ENCODE assay signal across 21 cellular contexts in genomic region chr6:110328231-110328630, GRCh38. TPM values are rescaled to one million over a fixed set of nuclear protein-coding genes. Genes with fewer than 3 reads are reported as not detected.
DNase-seq lines count a peak whose midpoint lies in the region; ATAC-seq and TF ChIP-seq lines count a peak whose summit lies in the region.
"Had no signal": no experiment of that assay in that cellular context is flagged by ENCODE, and none has a peak within 500 bp of the region (broad histone marks: within the 10 kb centered on the region; RNA-seq: fewer than 3 reads in every experiment).

No MANE protein-coding gene starts in this region.

- H2AFZ ChIP-seq in hepatocyte, result no peak overlapping the region
- no peak overlapping the region for H2AFZ ChIP-seq in Karpas-422 (ENCODE audit: low read length)
- H2AFZ ChIP-seq: PC-9 had no signal

- H3K9me3 ChIP-seq in hepatocyte (ENCODE audit: low read depth) (no peaks in the 10 kb centered on the region), stomach (no peaks in the 10 kb centered on the region), Karpas-422 (ENCODE audit: low read length) (no peaks in the 10 kb centered on the region)
- no peaks in the 10 kb centered on the region for H3K9me3 ChIP-seq in CD4-positive, alpha-beta memory T cell (ENCODE audit: control insufficient read depth in 1 of 2, low read length in 2 of 2)
- H3K9me3 ChIP-seq: BLaER1 treated with 17β-estradiol and CSF1 and Interleukin-3, amounts not matched to agents 10 nM and 100 nM; right atrium auricular region had no signal

- no peaks in the 10 kb centered on the region for H4K20me1 ChIP-seq in hepatocyte (ENCODE audit: insufficient read depth, poor library complexity, severe bottlenecking)
- H4K20me1 ChIP-seq in Karpas-422 (ENCODE audit: insufficient read depth, low read depth, low read length), result no peaks in the 10 kb centered on the region
- H4K20me1 ChIP-seq: BLaER1 treated with 17β-estradiol and CSF1 and Interleukin-3, amounts not matched to agents 10 nM and 100 nM had no signal

- no peak overlapping the region for H3K27ac Mint-ChIP-seq in CD4-positive, alpha-beta memory T cell
- H3K27ac Mint-ChIP-seq: natural killer cell had no signal

- peak overlapping the region; percentile 91 for H3K27ac ChIP-seq in hepatocyte
- peak overlapping the region in 3 of 5 donors; percentile 12 to 76 (median 74) for H3K27ac ChIP-seq in stomach
- H3K27ac ChIP-seq in Karpas-422 (ENCODE audit: low read length), result no peak overlapping the region
- H3K27ac ChIP-seq in CD4-positive, alpha-beta memory T cell (ENCODE audit: low read depth, low read length), result no peak overlapping the region
- H3K27ac ChIP-seq: BLaER1 treated with 17β-estradiol and CSF1 and Interleukin-3, amounts not matched to agents 10 nM and 100 nM; PC-9; WERI-Rb-1 had no signal

- peaks cover 4 to 7% of the 10 kb centered on the region in 2 donors for H3K27me3 Mint-ChIP-seq in CD4-positive, alpha-beta memory T cell

- H3K4me1 ChIP-seq in hepatocyte (ENCODE audit: insufficient read depth) (peaks cover 69% of the 10 kb centered on the region), stomach (peaks cover 35 to 85% (median 57%) of the 10 kb centered on the region in 4 donors), Karpas-422 (ENCODE audit: low read length) (peaks cover 2% of the 10 kb centered on the region; the same call in 1 of the 2 replicates)
- no peaks in the 10 kb centered on the region for H3K4me1 ChIP-seq in CD4-positive, alpha-beta memory T cell (ENCODE audit: insufficient read depth, low read length)

- ATAC-seq in HG02763 (IDR thresholded peaks at IDR 0.05; ENCODE audit: unreplicated experiment) (no peak), HG03457 (IDR thresholded peaks at IDR 0.05; ENCODE audit: unreplicated experiment) (no peak)
- ATAC-seq: left lobe of liver, natural killer cell had no signal

- TF ChIP-seq POLR2A in stomach (IDR thresholded peaks at IDR 0.05), result no peak

- in situ Hi-C loops in astrocyte of the spinal cord (cut with HindIII; ENCODE audit: low sequenced_read_pairs), result no loop called here

- 39% methylated on average over 2 of the region's 2 CpGs for WGBS in hepatocyte (ENCODE audit: low lambda C conversion rate, missing lambda C conversion rate)
- WGBS in stomach, 5 donors, result 69 to 83% (median 71%) methylated on average over 2 of the region's 2 CpGs

- H3K36me3 Mint-ChIP-seq in CD4-positive, alpha-beta memory T cell, result no peaks in the 10 kb centered on the region
- H3K36me3 Mint-ChIP-seq: natural killer cell had no signal

- H3K9me2 ChIP-seq in hepatocyte (replicated peaks; ENCODE audit: insufficient read depth), result no peaks in the 10 kb centered on the region
- no peaks in the 10 kb centered on the region for H3K9me2 ChIP-seq in Karpas-422 (replicated peaks; ENCODE audit: insufficient read depth, low read length)

- TF ChIP-seq EP300 in stomach (IDR thresholded peaks at IDR 0.05), result no peak

- H3K36me3 ChIP-seq in hepatocyte (replicated peaks; ENCODE audit: insufficient read depth, low read depth) (no peaks in the 10 kb centered on the region), stomach (no peaks in the 10 kb centered on the region), Karpas-422 (ENCODE audit: insufficient read depth, low read length) (no peaks in the 10 kb centered on the region)
- H3K36me3 ChIP-seq in CD4-positive, alpha-beta memory T cell (ENCODE audit: insufficient read depth, low read length), result no peaks in the 10 kb centered on the region
- H3K36me3 ChIP-seq: BLaER1 treated with 17β-estradiol and CSF1 and Interleukin-3, amounts not matched to agents 10 nM and 100 nM; right atrium auricular region; WERI-Rb-1 had no signal

- H3K4me3 ChIP-seq in astrocyte of the spinal cord (ENCODE audit: low read depth, low read length) (no peak overlapping the region), hepatocyte (no peak overlapping the region), stomach (no peak overlapping the region), Karpas-422 (ENCODE audit: low read length) (no peak overlapping the region)
- no peak overlapping the region for H3K4me3 ChIP-seq in CD4-positive, alpha-beta memory T cell (ENCODE audit: low read length in 2 of 2)
- H3K4me3 ChIP-seq: BLaER1 treated with 17β-estradiol and CSF1 and Interleukin-3, amounts not matched to agents 10 nM and 100 nM; PC-9; right atrium auricular region had no signal

- H3K9ac ChIP-seq in Karpas-422 (ENCODE audit: low read length), result no peak overlapping the region
- H3K9ac ChIP-seq: BLaER1 treated with 17β-estradiol and CSF1 and Interleukin-3, amounts not matched to agents 10 nM and 100 nM had no signal

- CTCF ChIA-PET in CD4-positive, alpha-beta memory T cell (lab: Charles Lee; ENCODE audit: partially characterized antibody), result interaction anchor here (0.9 kb wide), 1 partner anchor 10 kb away, joined by 3 read pairs; no protein-coding TSS in a partner anchor

- H3K4me3 Mint-ChIP-seq in CD4-positive, alpha-beta memory T cell, result no peak overlapping the region
- H3K4me3 Mint-ChIP-seq: natural killer cell had no signal

- peaks cover 0 to 2% (median 0%) of the 10 kb centered on the region in 4 donors for H3K4me1 Mint-ChIP-seq in CD4-positive, alpha-beta memory T cell
- H3K4me1 Mint-ChIP-seq: natural killer cell had no signal

- TF ChIP-seq CTCF in astrocyte of the spinal cord (IDR thresholded peaks at IDR 0.05; ENCODE audit: low read depth, low read length) (no peak), hepatocyte (IDR thresholded peaks at IDR 0.05; ENCODE audit: poor library complexity) (no peak), stomach (IDR thresholded peaks at IDR 0.05) (no peak)

- H3K27me3 ChIP-seq in hepatocyte (no peaks in the 10 kb centered on the region), stomach (no peaks in the 10 kb centered on the region), Karpas-422 (ENCODE audit: low read length) (no peaks in the 10 kb centered on the region)
- H3K27me3 ChIP-seq in CD4-positive, alpha-beta memory T cell (ENCODE audit: insufficient read depth, low read length), result no peaks in the 10 kb centered on the region
- H3K27me3 ChIP-seq: BLaER1 treated with 17β-estradiol and CSF1 and Interleukin-3, amounts not matched to agents 10 nM and 100 nM; right atrium auricular region had no signal

- intact Hi-C loops in stomach (cut with DNase I; ENCODE audit: low total_unique reads), result no loop called here
- intact Hi-C loops in CD4-positive, alpha-beta memory T cell (cut with micrococcal nuclease), result no loop called here

- H3K4me2 ChIP-seq in hepatocyte (no peak overlapping the region), Karpas-422 (ENCODE audit: low read depth, low read length, poor library complexity, severe bottlenecking) (no peak overlapping the region)
- H3K4me2 ChIP-seq: BLaER1 treated with 17β-estradiol and CSF1 and Interleukin-3, amounts not matched to agents 10 nM and 100 nM; PC-9 had no signal

- H3K9me3 Mint-ChIP-seq in CD4-positive, alpha-beta memory T cell, result no peaks in the 10 kb centered on the region
- H3K9me3 Mint-ChIP-seq: natural killer cell had no signal

- H3K79me2 ChIP-seq in hepatocyte (no peaks in the 10 kb centered on the region), Karpas-422 (ENCODE audit: low read length) (no peaks in the 10 kb centered on the region)

- POLR2A ChIA-PET in CD4-positive, alpha-beta memory T cell (lab: Charles Lee; ENCODE audit: partially characterized antibody), result no interaction called here

- DNase-seq in EH (ENCODE audit: low read depth) (peak; percentile 90), astrocyte of the spinal cord (ENCODE audit: low read depth, low spot score) (peak; percentile 15), hepatocyte (ENCODE audit: low spot score) (no peak), stomach (no peak), Karpas-422 (no peak)
- no peak for DNase-seq in CD4-positive, alpha-beta memory T cell
- DNase-seq: activated CD8-positive, alpha-beta memory T cell treated with anti-CD3 and anti-CD28 coated beads for 24 hours; activated gamma-delta T cell treated with Interleukin-2 at 50 U/mL for 16 hours; central memory CD4-positive, alpha-beta T cell; hippocampal formation; natural killer cell; NCI-H510A treated with DMSO at 0.1 percent for 48 hours; PC-9; stimulated activated CD4-positive, alpha-beta T cell treated with anti-CD3 and anti-CD28 coated beads, Interleukin-4, amount 100 ng/mL, for 24 hours; WERI-Rb-1 had no signal

RNA-seq across cellular contexts. Expression of gene METTL24, which starts 29.9 kb away (rescaled TPM):
- total RNA-seq in hepatocyte (3.2 and 5.7 TPM in 2 replicates), stomach (10 to 100 TPM in 2 of 5 donors, 1 to 10 TPM in 2, not detected in 1; 2.8 to 25.8 (median 9.5) TPM)
- polyA plus RNA-seq in hepatocyte (2.2 and 3.7 TPM in 2 replicates), stomach (1 to 10 TPM in 1 of 3 donors, under 1 TPM in 2; 0.55 to 1.7 (median 0.87) TPM)
- not detected in 2 replicates for total RNA-seq in Karpas-422 (2014; rRNA removed; shearing (Covaris generic); ENCODE audit: low replicate concordance)
- under 1 TPM; 0.29 to 0.39 TPM for total RNA-seq in CD4-positive, alpha-beta memory T cell
- polyA plus RNA-seq in CD4-positive, alpha-beta memory T cell, result under 1 TPM in 1 of 2 donors, not detected in 1; 0.69 TPM
- total RNA-seq: endothelial cell of umbilical vein, PC-9 had no signal
- polyA plus RNA-seq: endothelial cell of umbilical vein had no signal

Comparison
In these comparisons a context has a peak if more than half of its experiments do, and no peak if none do; other contexts are left out.
1. DNase-seq: peak in EH (single experiment) and astrocyte of the spinal cord (single experiment); none in hepatocyte (single experiment), stomach (single experiment), Karpas-422 (single experiment) and CD4-positive, alpha-beta memory T cell (0 of 5).
2. H3K27ac ChIP-seq: peak in hepatocyte (single experiment) and stomach (3 of 5); none in Karpas-422 (single experiment) and CD4-positive, alpha-beta memory T cell (single experiment).